ENCODE assay signal across 24 cellular contexts in genomic region chr11:70545626-70545945, GRCh38.
DNase-seq lines count a peak whose midpoint lies in the region; ATAC-seq lines count a peak whose summit lies in the region.
"Had no signal": no experiment of that assay in that cellular context is flagged by ENCODE, and none has a peak within 500 bp of the region (broad histone marks: within the 10 kb centered on the region; RNA-seq: fewer than 3 reads in every experiment).

No MANE protein-coding gene starts in this region.

- H3K9me3 ChIP-seq in HUES64 (ENCODE audit: insufficient read depth, low read depth, low read length) = no peaks in the 10 kb centered on the region
- no peaks in the 10 kb centered on the region for H3K9me3 ChIP-seq in NT2/D1 (ENCODE audit: insufficient read depth, low read length)
- H3K9me3 ChIP-seq in iPS-20b (ENCODE audit: insufficient read depth, low read depth, low read length) = no peaks in the 10 kb centered on the region
- H3K9me3 ChIP-seq in skeletal muscle satellite cell (replicated peaks; ENCODE audit: low read length) = no peaks in the 10 kb centered on the region
- H3K9me3 ChIP-seq: mucosa of descending colon, right atrium auricular region had no signal

- H3K27ac ChIP-seq in HUES64 (ENCODE audit: low read depth, low read length) (0 out of 2 replicates have a peak overlapping the region, but pooled peaks have one; percentile 43), iPS-20b (ENCODE audit: low read length) (no peak overlapping the region), caudate nucleus (ENCODE audit: low read depth, low read length) (no peak overlapping the region)
- H3K27ac ChIP-seq: epithelial cell of prostate, hepatocyte, right atrium auricular region, tibial artery had no signal

- ATAC-seq in HG02981 (IDR thresholded peaks at IDR 0.05; ENCODE audit: unreplicated experiment) = no peak
- ATAC-seq: activated CD4-positive, alpha-beta T cell treated with anti-CD3 and anti-CD28 coated beads for 36 hours; activated T-cell treated with anti-CD3 and anti-CD28 coated beads, Interleukin-2, amount 50 U/mL, for 72 hours; CD8-positive, alpha-beta T cell; mucosa of descending colon; stimulated activated naive CD8-positive, alpha-beta T cell treated with anti-CD3 and anti-CD28 coated beads, Interleukin-15, amount 100 ng/mL, for 72 hours; T-cell had no signal

- H3K9ac ChIP-seq in HUES64 (ENCODE audit: low read depth, low read length) (no peak overlapping the region), NT2/D1 (ENCODE audit: insufficient read length, low read depth) (peak overlapping the region; percentile 46), iPS-20b (ENCODE audit: low read depth, low read length) (peak overlapping the region; percentile 48; the same call in 1 of the 2 replicates), skeletal muscle satellite cell (ENCODE audit: low read depth, low read length) (peak overlapping the region; percentile 56)

- no peak for DNase-seq in NT2/D1 (ENCODE audit: low read depth, low spot score)
- no peak for DNase-seq in caudate nucleus (lab: John Stamatoyannopoulos, UW)
- DNase-seq in kidney glomerular epithelial cell (lab: John Stamatoyannopoulos, UW) = no peak
- DNase-seq: activated CD4-positive, alpha-beta T cell treated with anti-CD3 and anti-CD28 coated beads for 36 hours; activated naive CD4-positive, alpha-beta T cell treated with anti-CD3 and anti-CD28 coated beads, Interleukin-2, amount 50 U/mL, for 16 hours; activated T-cell treated with anti-CD3 and anti-CD28 coated beads, Interleukin-2, amount 50 U/mL, for 72 hours; CD8-positive, alpha-beta T cell; central memory CD4-positive, alpha-beta T cell; foreskin fibroblast; NCI-H1092 treated with DMSO at 0.1 percent for 48 hours; NCI-H2081; NCI-H510A; occipital lobe; stimulated activated naive CD8-positive, alpha-beta T cell treated with anti-CD3 and anti-CD28 coated beads, Interleukin-15, amount 100 ng/mL, for 72 hours; T-cell had no signal

- H3K4me3 ChIP-seq in HUES64 (ENCODE audit: low read length) (no peak overlapping the region), NT2/D1 (ENCODE audit: insufficient read length, low read depth) (no peak overlapping the region), iPS-20b (ENCODE audit: low read length) (no peak overlapping the region), skeletal muscle satellite cell (ENCODE audit: low read length) (no peak overlapping the region)
- H3K4me3 ChIP-seq: hepatocyte, mucosa of descending colon, right atrium auricular region, tibial artery had no signal

- no peaks in the 10 kb centered on the region for H3K27me3 ChIP-seq in HUES64 (ENCODE audit: insufficient read depth, low read length)
- H3K27me3 ChIP-seq in NT2/D1 (ENCODE audit: insufficient read depth, insufficient read length) = no peaks in the 10 kb centered on the region
- H3K27me3 ChIP-seq in iPS-20b (ENCODE audit: insufficient read depth, low read length) = no peaks in the 10 kb centered on the region
- H3K27me3 ChIP-seq in skeletal muscle satellite cell (ENCODE audit: control insufficient read depth, insufficient read depth, low read length) = no peaks in the 10 kb centered on the region
- H3K27me3 ChIP-seq: hepatocyte, right atrium auricular region had no signal

- WGBS in HUES64 = 92% methylated on average over 5 of the region's 5 CpGs

- H3K4me2 ChIP-seq in skeletal muscle satellite cell (ENCODE audit: low read length) = peak overlapping the region; percentile 70
- H3K4me2 ChIP-seq: hepatocyte had no signal

- H3K4me1 ChIP-seq in HUES64 (ENCODE audit: insufficient read depth, low read length) = peaks cover 24% of the 10 kb centered on the region
- peaks cover 25% of the 10 kb centered on the region for H3K4me1 ChIP-seq in NT2/D1 (ENCODE audit: insufficient read depth, insufficient read length)
- H3K4me1 ChIP-seq in iPS-20b (ENCODE audit: insufficient read depth, low read length) = peaks cover 19% of the 10 kb centered on the region; the same call in 1 of the 2 replicates
- peaks cover 14% of the 10 kb centered on the region for H3K4me1 ChIP-seq in skeletal muscle satellite cell (ENCODE audit: control insufficient read depth, insufficient read depth, low read length)
- H3K4me1 ChIP-seq: tibial artery had no signal

- H3K36me3 ChIP-seq in HUES64 (ENCODE audit: insufficient read depth, low read length) (no peaks in the 10 kb centered on the region), NT2/D1 (ENCODE audit: insufficient read depth, insufficient read length, low read length) (no peaks in the 10 kb centered on the region), iPS-20b (ENCODE audit: insufficient read depth, low read depth, low read length) (no peaks in the 10 kb centered on the region), skeletal muscle satellite cell (ENCODE audit: insufficient read depth, low read length) (no peaks in the 10 kb centered on the region)
- H3K36me3 ChIP-seq: right atrium auricular region, tibial artery had no signal
